In genomic region chr20:37276494-37277252, GRCh38 we compare ENCODE assay signal across 7 cellular contexts. TPM values are rescaled to one million over a fixed set of nuclear protein-coding genes. Genes with fewer than 3 reads are reported as not detected.
DNase-seq lines count a peak whose midpoint lies in the region; ATAC-seq and TF ChIP-seq lines count a peak whose summit lies in the region.

No MANE protein-coding gene starts in this region.

- no peaks in the 10 kb centered on the region for H3K79me2 ChIP-seq in mammary epithelial cell (ENCODE audit: insufficient read depth, low read length)

- intact Hi-C loops in mammary epithelial cell (cut with micrococcal nuclease): loop anchor here (1.0 kb wide), 1 partner anchor 258 kb away; no protein-coding TSS in a partner anchor

- H3K4me2 ChIP-seq in mammary epithelial cell (ENCODE audit: insufficient read depth, low read depth, low read length): no peak overlapping the region

- H3K9ac ChIP-seq in mammary epithelial cell (ENCODE audit: insufficient read depth, low read length): no peak overlapping the region

- no peaks in the 10 kb centered on the region for H3K36me3 ChIP-seq in mammary epithelial cell (ENCODE audit: insufficient read depth, low read length)

- no peaks in the 10 kb centered on the region for H4K20me1 ChIP-seq in mammary epithelial cell (ENCODE audit: insufficient read depth, low read length)

- CTCF ChIA-PET in mammary epithelial cell (lab: Charles Lee; ENCODE audit: low non-redundant PET): interaction anchor here (0.6 to 0.7 kb wide), 3 partner anchors 47 to 120 kb away, joined by 3 to 7 read pairs (median 3); no protein-coding TSS in a partner anchor

- 43% methylated on average over 11 of the region's 15 CpGs for WGBS in mammary epithelial cell (ENCODE audit: low coverage, missing lambda C conversion rate)

- dilution Hi-C loops in mammary epithelial cell (cut with HindIII; ENCODE audit: low sequenced_read_pairs): no loop called here

- DNase-seq in GM03348 (ENCODE audit: low spot score) (peak; percentile 74), NCI-H510A (lab: John Stamatoyannopoulos, UW) (peak; percentile 11), mammary epithelial cell (peak; percentile 66), midbrain (lab: John Stamatoyannopoulos, UW) (peak; percentile 22), OCI-M2 (lab: John Stamatoyannopoulos, UW; ENCODE audit: unreplicated experiment) (no peak)
- no peak for DNase-seq in stimulated activated CD4-positive, alpha-beta T cell treated with anti-CD3 and anti-CD28 coated beads, Interleukin-4, amount 100 ng/mL, for 4 hours

- no peaks in the 10 kb centered on the region for H3K9me3 ChIP-seq in mammary epithelial cell (replicated peaks; ENCODE audit: insufficient read depth, low read length)

- no peak overlapping the region for H3K27ac ChIP-seq in mammary epithelial cell (ENCODE audit: insufficient read depth, low read depth, low read length)

- H3K27me3 ChIP-seq in mammary epithelial cell (ENCODE audit: insufficient read depth, low read length): no peaks in the 10 kb centered on the region

- peak overlapping the region; percentile 31 for H2AFZ ChIP-seq in mammary epithelial cell (ENCODE audit: low read depth, low read length)

- in situ Hi-C loops in mammary epithelial cell (cut with MboI; ENCODE audit: low sequenced_read_pairs in 2 of 2): loop anchor here in 1 of 2 donors (5.0 kb wide), 1 partner anchor 256 kb away; no protein-coding TSS in a partner anchor

- TF ChIP-seq CTCF in mammary epithelial cell (conservative IDR thresholded peaks at IDR 0.05 in 1 of 2, IDR thresholded peaks at IDR 0.05 in 1 of 2; ENCODE audit: extremely low read depth in 1 of 2, insufficient read depth in 1 of 2, low read depth in 1 of 2, low read length in 2 of 2): peak; percentile 28 to 45

- ATAC-seq in GM21786 (IDR thresholded peaks at IDR 0.05; ENCODE audit: unreplicated experiment): peak; percentile 73

- H3K4me3 ChIP-seq in mammary epithelial cell (replicated peaks in 1 of 3; ENCODE audit: insufficient read depth in 1 of 3, low read depth in 2 of 3, low read length in 3 of 3): no peak overlapping the region

- no TSS peak for BruUV-seq in mammary epithelial cell (replicated peaks; lab: Mats Ljungman, UMichigan)

- peaks cover 4% of the 10 kb centered on the region for H3K4me1 ChIP-seq in mammary epithelial cell (ENCODE audit: insufficient read depth, low read length)

RNA-seq across cellular contexts. Expression of gene MANBAL, which starts 12.8 kb away (rescaled TPM):
- total RNA-seq in mammary epithelial cell: 10 to 100 TPM; 19.0 to 58.5 TPM
- polyA plus RNA-seq in mammary epithelial cell: 117 TPM
- 58.0 TPM for polyA minus RNA-seq in mammary epithelial cell

RNA-seq across cellular contexts. Expression of gene GHRH, which starts 15.1 kb away (rescaled TPM):
- total RNA-seq in mammary epithelial cell: not detected
- not detected for polyA plus RNA-seq in mammary epithelial cell
- not detected for polyA minus RNA-seq in mammary epithelial cell

Comparison
In these comparisons a context has a peak if more than half of its experiments do, and no peak if none do; other contexts are left out.
1. DNase-seq: peak in GM03348 (single experiment), NCI-H510A (single experiment), mammary epithelial cell (single experiment) and midbrain (single experiment); none in OCI-M2 (single experiment) and stimulated activated CD4-positive, alpha-beta T cell treated with anti-CD3 and anti-CD28 coated beads, Interleukin-4, amount 100 ng/mL, for 4 hours (0 of 2).